In genomic region chr12:119704065-119704747, GRCh38 we compare ENCODE assay signal across 13 cellular contexts. TPM values are rescaled to one million over a fixed set of nuclear protein-coding genes. Genes with fewer than 3 reads are reported as not detected.
DNase-seq lines count a peak whose midpoint lies in the region; ATAC-seq and TF ChIP-seq lines count a peak whose summit lies in the region.
"Had no signal": no experiment of that assay in that cellular context is flagged by ENCODE, and none has a peak within 500 bp of the region (broad histone marks: within the 10 kb centered on the region; RNA-seq: fewer than 3 reads in every experiment).

No MANE protein-coding gene starts in this region.

- H2BK12ac ChIP-seq in H9 (ENCODE audit: insufficient read length, low read depth, low read length), result no peak overlapping the region

- H3K4me3 Mint-ChIP-seq in H9, result no peak overlapping the region
- H3K4me3 Mint-ChIP-seq: activated naive CD8-positive, alpha-beta T cell treated with anti-CD3 and anti-CD28 coated beads for 36 hours; immature natural killer cell had no signal

- H3K36me3 ChIP-seq in WERI-Rb-1 (peaks cover 57% of the 10 kb centered on the region), heart right ventricle (peaks cover 0 to 39% (median 0%) of the 10 kb centered on the region in 9 donors), skeletal muscle tissue (ENCODE audit: control insufficient read depth in 3 of 3, insufficient read depth in 3 of 3, low read length in 3 of 3) (no peaks in the 10 kb centered on the region), A673 (ENCODE audit: insufficient read depth, low read length, poor library complexity, severe bottlenecking) (peaks cover 23% of the 10 kb centered on the region)

- H4K91ac ChIP-seq in H9 (ENCODE audit: insufficient read length, low read depth, low read length), result no peak overlapping the region

- no peaks in the 10 kb centered on the region for H3K9me3 Mint-ChIP-seq in H9
- H3K9me3 Mint-ChIP-seq: activated naive CD8-positive, alpha-beta T cell treated with anti-CD3 and anti-CD28 coated beads for 36 hours; immature natural killer cell had no signal

- H3K4me2 ChIP-seq in H9 (ENCODE audit: insufficient read depth, insufficient read length, low read length), result no peak overlapping the region
- H3K4me2 ChIP-seq: KMS-11 had no signal

- H2BK20ac ChIP-seq in H9 (ENCODE audit: low read depth, low read length, poor library complexity, severe bottlenecking), result no peak overlapping the region

- no peaks in the 10 kb centered on the region for H3K79me2 ChIP-seq in H9 (ENCODE audit: insufficient read depth, low read length)

- H3K79me1 ChIP-seq in H9 (ENCODE audit: insufficient read depth, low read depth, low read length, poor library complexity, severe bottlenecking), result no peaks in the 10 kb centered on the region

- H3K4ac ChIP-seq in H9 (ENCODE audit: low read depth, low read length), result no peak overlapping the region

- no peak overlapping the region for H3K27ac ChIP-seq in H9 (ENCODE audit: insufficient read length, low read depth, low read length)
- H3K27ac ChIP-seq in WERI-Rb-1, result peak overlapping the region; percentile 37
- H3K27ac ChIP-seq in heart right ventricle, result peak overlapping the region in 9 of 10 donors; percentile 46 to 79 (median 69)
- H3K27ac ChIP-seq in skeletal muscle tissue (ENCODE audit: low read depth, low read length), result peak overlapping the region; percentile 32
- H3K27ac ChIP-seq in A673 (ENCODE audit: low read depth, low read length, poor library complexity, severe bottlenecking), result no peak overlapping the region
- H3K27ac ChIP-seq: KMS-11, SJSA1 had no signal

- H2BK5ac ChIP-seq in H9 (ENCODE audit: insufficient read length, low read length), result no peak overlapping the region

- H3K27ac Mint-ChIP-seq in H9, result peak overlapping the region in 2 of 3 experiments; percentile 67 to 79; a peak in 3 of 7 replicates
- H3K27ac Mint-ChIP-seq: activated naive CD8-positive, alpha-beta T cell treated with anti-CD3 and anti-CD28 coated beads for 36 hours; immature natural killer cell had no signal

- no TSS peak for BruUV-seq in A673 (replicated peaks; lab: Mats Ljungman, UMichigan)

- intact Hi-C loops in heart right ventricle (cut with DNase I) (no loop called here), A673 (cut with micrococcal nuclease; ENCODE audit: unreplicated experiment) (no loop called here)

- CTCF ChIA-PET in A673 (lab: Charles Lee), result no interaction called here

- H3K23ac ChIP-seq in H9 (ENCODE audit: insufficient read length, low read depth, low read length), result no peak overlapping the region

- H3K14ac ChIP-seq in H9 (ENCODE audit: insufficient read depth, low read length), result no peak overlapping the region

- H3T11ph ChIP-seq in H9 (ENCODE audit: low read length), result no peak overlapping the region

- no peaks in the 10 kb centered on the region for H3K23me2 ChIP-seq in H9 (ENCODE audit: insufficient read length, low read depth, low read length, poor library complexity, severe bottlenecking)

- no peak overlapping the region for H2AK5ac ChIP-seq in H9 (ENCODE audit: insufficient read length, low read length)

- H3K27me3 Mint-ChIP-seq in H9 (ENCODE audit: low read depth), result no peaks in the 10 kb centered on the region
- H3K27me3 Mint-ChIP-seq: activated naive CD8-positive, alpha-beta T cell treated with anti-CD3 and anti-CD28 coated beads for 36 hours had no signal

- no peaks in the 10 kb centered on the region for H3K9me3 ChIP-seq in H9 (ENCODE audit: control insufficient read depth, low read depth, low read length)
- H3K9me3 ChIP-seq in WERI-Rb-1 (ENCODE audit: severe bottlenecking), result no peaks in the 10 kb centered on the region
- H3K9me3 ChIP-seq in heart right ventricle, result no peaks in the 10 kb centered on the region
- H3K9me3 ChIP-seq in skeletal muscle tissue (ENCODE audit: control insufficient read depth in 3 of 3, low read length in 3 of 3), result no peaks in the 10 kb centered on the region
- H3K9me3 ChIP-seq in A673 (ENCODE audit: low read depth, low read length, poor library complexity, severe bottlenecking), result no peaks in the 10 kb centered on the region
- H3K9me3 ChIP-seq: SJSA1 had no signal

- WGBS in H9 (ENCODE audit: extremely low coverage, insufficient read length, low lambda C conversion rate), result no CpG with 5 or more reads among the region's 16 CpGs
- WGBS in heart right ventricle, 2 donors, result 57 to 63% methylated on average over 16 of the region's 16 CpGs

- H3K56ac ChIP-seq in H9 (ENCODE audit: insufficient read length, low read depth, low read length), result no peak overlapping the region

- H3K9ac ChIP-seq in H9 (ENCODE audit: extremely low read depth, insufficient read length, low read length), result no peak overlapping the region
- H3K9ac ChIP-seq in skeletal muscle tissue (ENCODE audit: low read depth in 1 of 3, low read length in 3 of 3), result peak overlapping the region; percentile 23 to 65 (median 62)
- H3K9ac ChIP-seq: KMS-11 had no signal

- H2BK120ac ChIP-seq in H9 (ENCODE audit: low read depth, low read length, poor library complexity, severe bottlenecking), result no peak overlapping the region

- no peak overlapping the region for H3K18ac ChIP-seq in H9 (ENCODE audit: insufficient read length, low read depth, low read length)

- no peak for TF ChIP-seq CTCF in H9 (conservative IDR thresholded peaks at IDR 0.05)
- no peak for TF ChIP-seq CTCF in WERI-Rb-1 (IDR thresholded peaks at IDR 0.05; ENCODE audit: low read depth, low read length)
- peak in 1 of 9 donors; percentile 22 for TF ChIP-seq CTCF in heart right ventricle (IDR thresholded peaks at IDR 0.05)
- TF ChIP-seq CTCF in A673 (conservative IDR thresholded peaks at IDR 0.05; ENCODE audit: low read depth, low read length), result no peak

- peaks cover 3 to 13% of the 10 kb centered on the region in 2 experiments for H3K4me1 Mint-ChIP-seq in H9
- H3K4me1 Mint-ChIP-seq: activated naive CD8-positive, alpha-beta T cell treated with anti-CD3 and anti-CD28 coated beads for 36 hours; immature natural killer cell had no signal

- H2BK15ac ChIP-seq in H9 (ENCODE audit: low read depth, low read length), result no peak overlapping the region

- no peak overlapping the region for H3K4me3 ChIP-seq in WERI-Rb-1 (ENCODE audit: low read depth, low read length)
- H3K4me3 ChIP-seq in heart right ventricle, result no peak overlapping the region
- H3K4me3 ChIP-seq in skeletal muscle tissue (ENCODE audit: low read length in 3 of 3), result peak overlapping the region in 2 of 3 donors; percentile 20 to 29
- H3K4me3 ChIP-seq in A673 (ENCODE audit: low read depth, low read length, poor library complexity, severe bottlenecking), result no peak overlapping the region
- H3K4me3 ChIP-seq: SJSA1 had no signal

- POLR2A ChIA-PET in A673 (lab: Charles Lee; ENCODE audit: low non-redundant PET), result no interaction called here

- H2AFZ ChIP-seq in H9 (ENCODE audit: low read length), result no peak overlapping the region

- no peaks in the 10 kb centered on the region for H3K27me3 ChIP-seq in H9 (ENCODE audit: insufficient read depth, low read length)
- no peaks in the 10 kb centered on the region for H3K27me3 ChIP-seq in WERI-Rb-1 (ENCODE audit: insufficient read depth, low read depth, severe bottlenecking)
- H3K27me3 ChIP-seq in heart right ventricle, result no peaks in the 10 kb centered on the region
- no peaks in the 10 kb centered on the region for H3K27me3 ChIP-seq in skeletal muscle tissue (ENCODE audit: control insufficient read depth in 3 of 3, insufficient read depth in 3 of 3, low read length in 3 of 3)
- no peaks in the 10 kb centered on the region for H3K27me3 ChIP-seq in A673 (replicated peaks; ENCODE audit: insufficient read depth, low read depth, low read length, poor library complexity)
- H3K27me3 ChIP-seq: SJSA1 had no signal

- DNase-seq in H9 (no peak), WERI-Rb-1 (no peak), heart right ventricle (peak; percentile 43 to 64), A673 (ENCODE audit: low spot score) (no peak), NCI-H82 treated with DMSO at 0.1 percent for 48 hours (lab: John Stamatoyannopoulos, UW; ENCODE audit: unreplicated experiment) (no peak)
- DNase-seq: activated naive CD8-positive, alpha-beta T cell treated with anti-CD3 and anti-CD28 coated beads for 36 hours; immature natural killer cell; NCI-H2029; NCI-H82 had no signal

- no peaks in the 10 kb centered on the region for H4K20me1 ChIP-seq in H9 (ENCODE audit: control insufficient read depth, insufficient read depth, insufficient read length)

- H3K36me3 Mint-ChIP-seq in H9 (ENCODE audit: insufficient read depth in 1 of 3, low read depth in 3 of 3), result peaks cover 40 to 82% (median 76%) of the 10 kb centered on the region in 3 experiments; a peak in 6 of 7 replicates
- H3K36me3 Mint-ChIP-seq: immature natural killer cell had no signal

- H3K4me1 ChIP-seq in H9 (ENCODE audit: insufficient read depth, low read length) (no peaks in the 10 kb centered on the region), heart right ventricle (peaks cover 0 to 15% (median 8%) of the 10 kb centered on the region in 9 donors), skeletal muscle tissue (ENCODE audit: control insufficient read depth in 3 of 3, insufficient read depth in 3 of 3, low read length in 3 of 3) (peaks cover 10 to 13% (median 11%) of the 10 kb centered on the region in 3 donors), A673 (ENCODE audit: insufficient read depth, low read length, poor library complexity, severe bottlenecking) (no peaks in the 10 kb centered on the region)
- H3K4me1 ChIP-seq: SJSA1 had no signal

- no peak overlapping the region for H4K8ac ChIP-seq in H9 (replicated peaks; ENCODE audit: insufficient read length, low read depth, low read length)

- no peak overlapping the region for H4K5ac ChIP-seq in H9 (ENCODE audit: insufficient read length, low read depth, low read length)

- peak; percentile 78 to 99 (median 95) for ATAC-seq in heart right ventricle
- ATAC-seq in HG02973 (IDR thresholded peaks at IDR 0.05; ENCODE audit: unreplicated experiment), result no peak

RNA-seq across cellular contexts. Expression of gene PRKAB1, which starts 36.3 kb away (rescaled TPM):
- total RNA-seq in H9 (2021), result 42.2 and 44.2 TPM in 2 replicates
- 10 to 100 TPM in 5 of 10 donors, 1 to 10 TPM in 5; 8.6 to 14.5 (median 10.4) TPM for total RNA-seq in heart right ventricle
- polyA plus RNA-seq in heart right ventricle, result 10 to 100 TPM; 13.5 to 14.3 TPM
- 12.5 TPM for total RNA-seq in skeletal muscle tissue
- total RNA-seq in A673 (2021), result 33.7 and 34.1 TPM in 2 replicates

Comparison
In these comparisons a context has a peak if more than half of its experiments do, and no peak if none do; other contexts are left out.
1. DNase-seq: peak in heart right ventricle (2 of 2); none in H9 (single experiment), WERI-Rb-1 (single experiment), A673 (single experiment) and NCI-H82 treated with DMSO at 0.1 percent for 48 hours (single experiment).
2. H3K27ac ChIP-seq: peak in WERI-Rb-1 (single experiment), heart right ventricle (9 of 10) and skeletal muscle tissue (single experiment); none in H9 (single experiment) and A673 (single experiment).
3. H3K4me3 ChIP-seq: peak in skeletal muscle tissue (2 of 3); none in WERI-Rb-1 (single experiment), heart right ventricle (0 of 10) and A673 (single experiment).